In genomic region chr3:123843668-123844067, GRCh38 we compare ENCODE assay signal across 17 cellular contexts. TPM values are rescaled to one million over a fixed set of nuclear protein-coding genes. Genes with fewer than 3 reads are reported as not detected.
A peak's percentile ranks its signal among the peaks of the same experiment; 100 is the strongest.
DNase-seq lines count a peak whose midpoint lies in the region; ATAC-seq, FAIRE-seq and TF ChIP-seq lines count a peak whose summit lies in the region.
"Had no signal": no experiment of that assay in that cellular context is flagged by ENCODE, and none has a peak within 500 bp of the region (broad histone marks: within the 10 kb centered on the region; RNA-seq: fewer than 3 reads in every experiment).

No MANE protein-coding gene starts in this region.

- H3K4me2 ChIP-seq in IMR-90 (ENCODE audit: low read depth, low read length) (no peak overlapping the region), K562 (ENCODE audit: insufficient read depth, low read length) (no peak overlapping the region), hepatocyte (no peak overlapping the region)

- peak overlapping the region; percentile 8; the same call in 1 of the 2 replicates for H2BK20ac ChIP-seq in IMR-90 (ENCODE audit: low read depth, low read length)

- H3K23ac ChIP-seq in IMR-90 (ENCODE audit: low read depth, low read length), result peak overlapping the region; percentile 4; the same call in 1 of the 2 replicates

- H3K4me3 ChIP-seq in AG09309 (ENCODE audit: control insufficient read depth, low read depth, low read length), result no peak overlapping the region
- no peak overlapping the region for H3K4me3 ChIP-seq in IMR-90 (ENCODE audit: insufficient read depth, low read depth, low read length)
- H3K4me3 ChIP-seq in K562, result no peak overlapping the region
- no peak overlapping the region for H3K4me3 ChIP-seq in hepatocyte
- H3K4me3 ChIP-seq: esophagus muscularis mucosa, vagina had no signal

- peaks cover 21 to 43% of the 10 kb centered on the region in 2 experiments for H3K79me1 ChIP-seq in IMR-90 (ENCODE audit: low read depth in 1 of 2, low read length in 2 of 2)

- H3K27me3 ChIP-seq in IMR-90 (ENCODE audit: control insufficient read depth, insufficient read depth, low read length) (no peaks in the 10 kb centered on the region), K562 (ENCODE audit: control insufficient read depth in 2 of 2, insufficient read depth in 2 of 2, low read length in 2 of 2) (no peaks in the 10 kb centered on the region), hepatocyte (no peaks in the 10 kb centered on the region)
- H3K27me3 ChIP-seq: esophagus muscularis mucosa, vagina had no signal

- peak overlapping the region; percentile 13; the same call in 1 of the 2 replicates for H4K91ac ChIP-seq in IMR-90 (ENCODE audit: insufficient read depth, low read depth, low read length)

- BruUV-seq in IMR-90 (replicated peaks; lab: Mats Ljungman, UMichigan) (no TSS peak), K562 (replicated peaks; lab: Mats Ljungman, UMichigan) (no TSS peak)

- H4K8ac ChIP-seq in IMR-90 (ENCODE audit: low read depth in 2 of 2, low read length in 2 of 2), result peak overlapping the region; percentile 47 to 59; a peak in 2 of 4 replicates

- no peak overlapping the region for H2AK9ac ChIP-seq in IMR-90 (replicated peaks; ENCODE audit: low read depth, low read length, poor library complexity)

- H4K20me1 ChIP-seq in IMR-90 (ENCODE audit: insufficient read depth, low read length) (peaks cover 9% of the 10 kb centered on the region; the same call in 1 of the 2 replicates), K562 (replicated peaks; ENCODE audit: control insufficient read depth, insufficient read depth, low read length) (no peaks in the 10 kb centered on the region), hepatocyte (ENCODE audit: insufficient read depth, poor library complexity, severe bottlenecking) (no peaks in the 10 kb centered on the region)

- H4K5ac ChIP-seq in IMR-90 (ENCODE audit: low read depth, low read length), result no peak overlapping the region; the same call in 1 of the 2 replicates

- no peak overlapping the region for H2AFZ ChIP-seq in IMR-90 (replicated peaks; ENCODE audit: low read length, poor library complexity)
- no peak overlapping the region for H2AFZ ChIP-seq in K562 (ENCODE audit: low read depth, low read length)
- H2AFZ ChIP-seq in hepatocyte, result no peak overlapping the region

- H3K14ac ChIP-seq in IMR-90 (replicated peaks; ENCODE audit: low read depth, low read length), result 0 out of 2 replicates have a peak overlapping the region, but pooled peaks have one; percentile 68

- CTCF ChIA-PET in IMR-90 (lab: Yijun Ruan, JAX), result no interaction called here
- CTCF ChIA-PET in K562 (lab: Yijun Ruan, JAX; ENCODE audit: low intra/inter-chr PET ratio), result no interaction called here

- H3K18ac ChIP-seq in IMR-90 (ENCODE audit: low read depth, low read length), result no peak overlapping the region; the same call in 1 of the 2 replicates

- peak overlapping the region; percentile 31 for H2BK5ac ChIP-seq in IMR-90 (ENCODE audit: low read depth, low read length, poor library complexity, severe bottlenecking)

- intact Hi-C loops in IMR-90 (cut with micrococcal nuclease) (no loop called here), K562 (cut with micrococcal nuclease) (no loop called here)

- H2AK5ac ChIP-seq in IMR-90 (ENCODE audit: low read depth, low read length), result peak overlapping the region; percentile 42; the same call in 1 of the 2 replicates

- H3K27ac ChIP-seq in IMR-90 (ENCODE audit: insufficient read depth, low read length) (no peak overlapping the region), K562 (ENCODE audit: extremely low read depth, low read depth, low read length) (no peak overlapping the region), hepatocyte (no peak overlapping the region)
- H3K27ac ChIP-seq: esophagus muscularis mucosa, vagina had no signal

- peak overlapping the region; percentile 37; the same call in 1 of the 2 replicates for H2BK120ac ChIP-seq in IMR-90 (ENCODE audit: low read depth, low read length)

- POLR2A ChIA-PET in IMR-90 (lab: Charles Lee; ENCODE audit: unreplicated experiment) (no interaction called here), K562 (lab: Yijun Ruan, JAX) (interaction anchor here (0.6 kb wide), 1 partner anchor 780 kb away, joined by 3 read pairs; no protein-coding TSS in a partner anchor)

- H3K4me1 ChIP-seq in IMR-90 (ENCODE audit: control insufficient read depth, insufficient read depth, low read length), result peaks cover 5% of the 10 kb centered on the region; the same call in 1 of the 2 replicates
- no peaks in the 10 kb centered on the region; a peak in 1 of 5 replicates for H3K4me1 ChIP-seq in K562 (replicated peaks in 1 of 2; ENCODE audit: control insufficient read depth in 2 of 2, insufficient read depth in 2 of 2, low read length in 2 of 2)
- H3K4me1 ChIP-seq in hepatocyte (ENCODE audit: insufficient read depth), result no peaks in the 10 kb centered on the region
- H3K4me1 ChIP-seq: vagina had no signal

- no peak for TF ChIP-seq POLR2A in IMR-90 (IDR thresholded peaks at IDR 0.05; ENCODE audit: low read depth, low read length)
- TF ChIP-seq POLR2A in K562 (conservative IDR thresholded peaks at IDR 0.05), result no peak

- dilution Hi-C loops in IMR-90 (cut with HindIII; ENCODE audit: low sequenced_read_pairs, unreplicated experiment), result no loop called here

- DNase-seq in AG09309 (ENCODE audit: low read depth) (peak; percentile 34), IMR-90 (peak; percentile 72), K562 (ENCODE audit: extremely low read depth in 1 of 4, low spot score in 3 of 4) (no peak), kidney tubule cell (ENCODE audit: low spot score) (peak; percentile 83), hepatocyte (ENCODE audit: low spot score) (no peak), NCI-H69 (lab: John Stamatoyannopoulos, UW) (no peak), SK-N-DZ (ENCODE audit: low spot score) (no peak), hypothalamus (lab: John Stamatoyannopoulos, UW) (no peak)
- DNase-seq: activated CD8-positive, alpha-beta memory T cell treated with anti-CD3 and anti-CD28 coated beads for 24 hours; activated naive CD4-positive, alpha-beta T cell treated with Interleukin-2 at 50 U/mL for 16 hours; NCI-H1048; NCI-H510A; stimulated activated CD4-positive, alpha-beta T cell treated with anti-CD3 and anti-CD28 coated beads, Interleukin-4, amount 100 ng/mL, for 4 hours; stimulated activated naive CD4-positive, alpha-beta T cell had no signal

- ATAC-seq in IMR-90 (ENCODE audit: low read depth) (peak; percentile 44), K562 (no peak)

- H3K9me2 ChIP-seq in hepatocyte (replicated peaks; ENCODE audit: insufficient read depth), result no peaks in the 10 kb centered on the region

- H3K9ac ChIP-seq in IMR-90 (ENCODE audit: low read depth, low read length) (no peak overlapping the region), K562 (ENCODE audit: insufficient read depth in 1 of 2, low read depth in 2 of 2, low read length in 2 of 2) (no peak overlapping the region)

- no peak for FAIRE-seq in K562 (lab: Jason Lieb, UNC)
- FAIRE-seq: islet of Langerhans had no signal

- H3K36me3 ChIP-seq in IMR-90 (ENCODE audit: control insufficient read depth, insufficient read depth, low read length), result peaks cover 17% of the 10 kb centered on the region
- no peaks in the 10 kb centered on the region for H3K36me3 ChIP-seq in K562 (ENCODE audit: control insufficient read depth, insufficient read depth, low read length)
- H3K36me3 ChIP-seq in hepatocyte (replicated peaks; ENCODE audit: insufficient read depth, low read depth), result no peaks in the 10 kb centered on the region
- H3K36me3 ChIP-seq: esophagus muscularis mucosa, vagina had no signal

- peaks cover 20% of the 10 kb centered on the region for H3K9me3 ChIP-seq in IMR-90 (ENCODE audit: control insufficient read depth, insufficient read depth, low read length)
- no peaks in the 10 kb centered on the region for H3K9me3 ChIP-seq in K562 (replicated peaks; ENCODE audit: control insufficient read depth, insufficient read depth, low read depth, low read length)
- peaks cover 4% of the 10 kb centered on the region for H3K9me3 ChIP-seq in hepatocyte (ENCODE audit: low read depth)

- TF ChIP-seq CTCF in AG09309 (IDR thresholded peaks at IDR 0.05; ENCODE audit: control insufficient read depth, insufficient read depth, low read depth, low read length, missing control alignments) (no peak), IMR-90 (conservative IDR thresholded peaks at IDR 0.05; ENCODE audit: low read depth, low read length) (no peak), K562 (IDR thresholded peaks at IDR 0.05 in 2 of 3, conservative IDR thresholded peaks at IDR 0.05 in 1 of 3; ENCODE audit: insufficient read depth in 2 of 3, low read depth in 1 of 3, low read length in 3 of 3) (no peak), hepatocyte (IDR thresholded peaks at IDR 0.05; ENCODE audit: poor library complexity) (no peak)

- H2BK15ac ChIP-seq in IMR-90 (ENCODE audit: low read depth, low read length), result peak overlapping the region; percentile 41; the same call in 1 of the 3 replicates

- in situ Hi-C loops in IMR-90 (cut with MboI; ENCODE audit: low sequenced_read_pairs), result no loop called here
- in situ Hi-C loops in K562 (cut with MboI), result no loop called here

- 0 out of 2 replicates have a peak overlapping the region, but pooled peaks have one; percentile 20 for H3K4ac ChIP-seq in IMR-90 (ENCODE audit: low read depth, low read length)

- H3K79me2 ChIP-seq in K562 (ENCODE audit: control insufficient read depth, insufficient read depth, low read length), result no peaks in the 10 kb centered on the region
- no peaks in the 10 kb centered on the region for H3K79me2 ChIP-seq in hepatocyte

- no peak for TF ChIP-seq EP300 in K562 (IDR thresholded peaks at IDR 0.05; ENCODE audit: low read length)

- H3K9me1 ChIP-seq in IMR-90 (ENCODE audit: insufficient read depth, low read length) (peaks cover 6% of the 10 kb centered on the region; the same call in 1 of the 2 replicates), K562 (ENCODE audit: control insufficient read depth, insufficient read depth, low read length) (no peaks in the 10 kb centered on the region)

- TF ChIP-seq RAD21 in IMR-90 (IDR thresholded peaks at IDR 0.05; ENCODE audit: low read length), result no peak
- TF ChIP-seq RAD21 in K562 (CRISPR knock-in tag; conservative IDR thresholded peaks at IDR 0.05 in 1 of 2, IDR thresholded peaks at IDR 0.05 in 1 of 2), result no peak

- no peak overlapping the region for H3K56ac ChIP-seq in IMR-90 (ENCODE audit: extremely low read depth, insufficient read depth, low read length)

RNA-seq across cellular contexts. Expression of gene MYLK, which starts 40.5 kb away (rescaled TPM):
- total RNA-seq in IMR-90 (2012; rRNA removed) (484 and 521 TPM in 2 replicates), K562 (2014; rRNA removed) (0.20 TPM in 1 of 2 replicates, not detected in the other), K562 (2014; rRNA removed; fragmentation: Illumina TruSeq; extraction: Trizol) (0.11 TPM in 1 of 2 replicates, not detected in the other), K562 (2015; rRNA removed; fragmentation: Illumina TruSeq; extraction: Trizol) (0.04 and 0.18 TPM in 2 replicates), K562 (2021) (0.53 and 0.74 TPM in 2 replicates), hepatocyte (17.7 and 27.1 TPM in 2 replicates)
- polyA plus RNA-seq in IMR-90 (2012; rRNA removed) (299 and 304 TPM in 2 replicates), K562 (2011; rRNA removed) (0.07 and 0.13 TPM in 2 replicates), K562 (2014; fragmentation: Illumina TruSeq; extraction: Trizol) (0.07 and 0.22 TPM in 2 replicates), K562 (2014; fragmentation: Nextera tagmentation; extraction: Ambion mirVana) (under 1 TPM; 0.11 to 0.21 TPM), K562 (2014; rRNA removed) (not detected in 2 replicates), hepatocyte (13.1 and 17.1 TPM in 2 replicates)
- 167 and 319 TPM in 2 replicates for polyA plus RNA-seq in IMR-90 (2012; cell fraction: cytosol; rRNA removed)
- 217 and 221 TPM in 2 replicates for polyA plus RNA-seq in IMR-90 (2012; cell fraction: nucleus; rRNA removed; ENCODE audit: low replicate concordance)
- total RNA-seq in K562 (2011; cell fraction: chromatin; rRNA removed; ENCODE audit: low replicate concordance), result 0.62 and 1.2 TPM in 2 replicates
- 0.50 and 1.6 TPM in 2 replicates for total RNA-seq in K562 (2011; cell fraction: nucleolus; rRNA removed)
- 0.46 and 0.51 TPM in 2 replicates for total RNA-seq in K562 (2011; cell fraction: nucleoplasm; rRNA removed)
- polyA plus RNA-seq in K562 (2011; cell fraction: cytosol; rRNA removed), result 0.07 TPM in 1 of 2 replicates, not detected in the other
- polyA plus RNA-seq in K562 (2011; cell fraction: nucleus; rRNA removed), result 0.20 TPM in 2 replicates
- 0.14 and 0.32 TPM in 2 replicates for polyA plus RNA-seq in K562 (2012)
- polyA minus RNA-seq in K562 (2011; rRNA and poly(A)+ RNA removed), result 0.03 and 0.04 TPM in 2 replicates
- polyA minus RNA-seq in K562 (2011; cell fraction: cytosol; rRNA and poly(A)+ RNA removed), result not detected in 2 replicates
- polyA minus RNA-seq in K562 (2011; cell fraction: nucleus; rRNA and poly(A)+ RNA removed), result 0.13 and 0.22 TPM in 2 replicates
- 1.9 and 4.0 TPM in 2 replicates for polyA plus RNA-seq in SK-N-DZ (2014; cell fraction: cytosol; rRNA removed)
- polyA plus RNA-seq in SK-N-DZ (2014; cell fraction: nucleus; rRNA removed), result 1.1 and 5.5 TPM in 2 replicates

Comparison
In these comparisons a context has a peak if more than half of its experiments do, and no peak if none do; other contexts are left out.
1. DNase-seq: peak in AG09309 (single experiment), IMR-90 (single experiment) and kidney tubule cell (single experiment); none in K562 (0 of 4), hepatocyte (single experiment), NCI-H69 (single experiment), SK-N-DZ (single experiment) and hypothalamus (0 of 51).